In the genomic region with DNA sequence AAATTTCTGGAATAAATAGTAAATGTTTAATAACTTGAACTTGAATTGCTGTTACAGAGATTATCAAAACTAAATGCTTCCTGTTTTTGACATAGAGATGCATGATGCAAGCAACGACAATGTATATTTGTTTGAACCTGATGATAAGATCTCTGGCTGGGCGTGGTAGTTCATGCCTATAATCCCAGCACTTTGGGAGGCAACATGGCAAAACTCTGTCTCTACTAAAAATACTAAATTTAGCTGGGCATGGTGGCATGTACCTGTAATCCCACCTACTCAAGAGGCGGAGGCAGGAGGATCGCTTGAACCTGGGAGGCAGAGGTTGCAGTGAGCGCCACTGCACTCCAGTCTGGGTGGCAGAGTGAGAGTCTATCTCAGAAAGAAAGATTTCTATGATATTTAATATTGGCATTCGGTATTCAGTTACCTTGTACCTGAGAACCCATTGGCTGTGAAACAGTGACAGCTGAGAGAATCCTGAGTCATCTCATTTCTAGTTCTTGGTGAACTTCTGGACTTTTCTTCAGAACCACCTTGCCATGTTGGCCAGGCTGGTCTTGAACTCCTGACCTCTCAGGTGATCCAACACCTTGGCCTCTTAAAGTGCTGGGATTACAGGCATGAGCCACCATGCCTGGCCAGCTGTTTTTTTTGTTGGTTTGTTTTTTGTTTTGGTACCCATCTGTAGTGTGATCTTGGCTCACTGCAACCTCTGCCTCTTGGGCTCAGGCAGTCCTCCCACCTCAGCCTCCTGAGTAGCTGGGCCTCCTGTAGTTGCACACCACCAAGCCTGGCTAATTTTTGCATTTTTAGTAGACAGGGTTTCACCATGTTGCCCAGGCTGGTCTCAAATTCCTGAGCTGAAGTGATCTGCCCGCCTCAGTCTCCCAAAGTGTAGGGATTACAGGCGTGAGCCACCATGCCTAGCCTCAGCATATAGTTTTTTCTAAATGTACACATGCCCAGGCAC, we compare ENCODE assay signal across 15 cellular contexts. TPM values are rescaled to one million over a fixed set of nuclear protein-coding genes. Genes with fewer than 3 reads are reported as not detected.
DNase-seq lines count a peak whose midpoint lies in the region; ATAC-seq, FAIRE-seq and TF ChIP-seq lines count a peak whose summit lies in the region.
"Had no signal": no experiment of that assay in that cellular context is flagged by ENCODE, and none has a peak within 500 bp of the region (broad histone marks: within the 10 kb centered on the region; RNA-seq: fewer than 3 reads in every experiment).

No MANE protein-coding gene starts in this region.

- intact Hi-C loops in Caco-2 (cut with micrococcal nuclease; ENCODE audit: unreplicated experiment) = loop anchor here (10.0 kb wide), 1 partner anchor 635 kb away; no protein-coding TSS in a partner anchor
- intact Hi-C loops in ascending aorta (cut with DNase I) = loop anchor here (10.0 kb wide), 4 partner anchors 255 to 775 kb away; partner anchors contain the start of genes FBXW11 and STK10
- intact Hi-C loops in gastrocnemius medialis (cut with DNase I; ENCODE audit: low total_unique reads) = no loop called here

- no peak overlapping the region for H3K56ac ChIP-seq in H1 (replicated peaks; ENCODE audit: insufficient read length, low read depth, low read length)

- TF ChIP-seq CTCF in 22Rv1 (IDR thresholded peaks at IDR 0.05) = no peak
- TF ChIP-seq CTCF in Caco-2 (IDR thresholded peaks at IDR 0.05; ENCODE audit: insufficient read depth in 1 of 2, low read depth in 1 of 2, low read length in 1 of 2, severe bottlenecking in 1 of 2, unreplicated experiment in 1 of 2) = no peak
- TF ChIP-seq CTCF in H1 (IDR thresholded peaks at IDR 0.05; ENCODE audit: control extremely low read depth in 1 of 3, insufficient read depth in 1 of 3, low read depth in 1 of 3, low read length in 3 of 3) = no peak
- TF ChIP-seq CTCF in ascending aorta (IDR thresholded peaks at IDR 0.05) = no peak
- no peak for TF ChIP-seq CTCF in gastrocnemius medialis (IDR thresholded peaks at IDR 0.05 in 4 of 5, conservative IDR thresholded peaks at IDR 0.05 in 1 of 5)

- H3K9ac ChIP-seq in H1 (replicated peaks in 1 of 4; ENCODE audit: extremely low read depth in 1 of 4, low read depth in 3 of 4, low read length in 3 of 4) = no peak overlapping the region
- H3K9ac ChIP-seq: BLaER1 treated with 17β-estradiol and CSF1 and Interleukin-3, amounts not matched to agents 10 nM and 100 nM had no signal

- H2BK15ac ChIP-seq in H1 (ENCODE audit: low read length) = no peak overlapping the region

- H3K27ac ChIP-seq in 22Rv1 = peak overlapping the region; percentile 46
- no peak overlapping the region for H3K27ac ChIP-seq in H1 (ENCODE audit: low read depth, low read length)
- peak overlapping the region in 1 of 2 donors; percentile 47 for H3K27ac ChIP-seq in ascending aorta
- no peak overlapping the region for H3K27ac ChIP-seq in gastrocnemius medialis
- H3K27ac ChIP-seq: BLaER1 treated with 17β-estradiol and CSF1 and Interleukin-3, amounts not matched to agents 10 nM and 100 nM; hepatocyte; psoas muscle had no signal

- no peak overlapping the region for H2BK120ac ChIP-seq in H1 (replicated peaks; ENCODE audit: low read depth, low read length)

- H4K20me1 ChIP-seq in H1 (replicated peaks in 1 of 2; ENCODE audit: control insufficient read depth in 1 of 2, insufficient read depth in 2 of 2, low read length in 2 of 2) = peaks cover 29 to 35% of the 10 kb centered on the region in 2 experiments

- no peaks in the 10 kb centered on the region for H3K9me3 Mint-ChIP-seq in Caco-2 (ENCODE audit: unreplicated experiment)
- H3K9me3 Mint-ChIP-seq in T-helper 1 cell treated with Interleukin-12 subunit alpha and Interleukin-12 subunit beta and Interleukin-4 antibody, amounts not matched to agents 30 μg/mL and 1 μg/mL, for 36 hours = no peaks in the 10 kb centered on the region

- no peak overlapping the region for H2AK5ac ChIP-seq in H1 (ENCODE audit: low read depth, low read length)

- no peak overlapping the region for H3K14ac ChIP-seq in H1 (ENCODE audit: insufficient read length)

- no peak overlapping the region for H2BK20ac ChIP-seq in H1 (ENCODE audit: low read length)

- ATAC-seq in GM18868 (IDR thresholded peaks at IDR 0.05; ENCODE audit: unreplicated experiment) (no peak), gastrocnemius medialis (no peak)
- ATAC-seq: psoas muscle had no signal

- H3K18ac ChIP-seq in H1 (ENCODE audit: extremely low read depth, low read length) = no peak overlapping the region

- no peak overlapping the region for H3K23ac ChIP-seq in H1 (ENCODE audit: insufficient read length)

- CTCF ChIA-PET in Caco-2 (lab: Charles Lee) (no interaction called here), H1 (lab: Charles Lee; ENCODE audit: partially characterized antibody) (interaction anchor here (1.4 kb wide), 2 partner anchors 11 kb away, joined by 3 read pairs; no protein-coding TSS in a partner anchor)

- FAIRE-seq in H1 (lab: Jason Lieb, UNC) = no peak

- H3K4me2 ChIP-seq in H1 (ENCODE audit: insufficient read depth in 1 of 2, low read depth in 2 of 2, low read length in 2 of 2) = no peak overlapping the region
- H3K4me2 ChIP-seq: BLaER1 treated with 17β-estradiol and CSF1 and Interleukin-3, amounts not matched to agents 10 nM and 100 nM; hepatocyte had no signal

- no peaks in the 10 kb centered on the region for H3K23me2 ChIP-seq in H1 (ENCODE audit: low read depth, low read length)

- H3K36me3 Mint-ChIP-seq in Caco-2 (ENCODE audit: insufficient read depth, unreplicated experiment) = peaks cover 100% of the 10 kb centered on the region
- H3K36me3 Mint-ChIP-seq in T-helper 1 cell treated with Interleukin-12 subunit alpha and Interleukin-12 subunit beta and Interleukin-4 antibody, amounts not matched to agents 30 μg/mL and 1 μg/mL, for 36 hours (ENCODE audit: low read depth) = peaks cover 70% of the 10 kb centered on the region

- no peak for DNase-seq in Caco-2
- DNase-seq in H1 (ENCODE audit: low read depth in 1 of 2, low spot score in 2 of 2) = no peak
- DNase-seq in NCI-H1417 treated with DMSO at 0.1 percent for 48 hours (lab: John Stamatoyannopoulos, UW) = no peak
- no peak for DNase-seq in ascending aorta (ENCODE audit: low spot score in 2 of 2)
- DNase-seq in gastrocnemius medialis = no peak
- DNase-seq: aorta; cortex of kidney; NCI-H2171; NK-92 treated with Interleukin-12 subunit alpha and Interleukin-12 subunit beta, amount 100 ng/mL, for 24 hours; psoas muscle had no signal

- no peaks in the 10 kb centered on the region for H3K27me3 Mint-ChIP-seq in Caco-2 (ENCODE audit: insufficient read depth, unreplicated experiment)
- no peaks in the 10 kb centered on the region for H3K27me3 Mint-ChIP-seq in T-helper 1 cell treated with Interleukin-12 subunit alpha and Interleukin-12 subunit beta and Interleukin-4 antibody, amounts not matched to agents 30 μg/mL and 1 μg/mL, for 36 hours (ENCODE audit: low read depth)

- peak overlapping the region; percentile 25 for H3K27ac Mint-ChIP-seq in Caco-2 (ENCODE audit: unreplicated experiment)
- H3K27ac Mint-ChIP-seq in T-helper 1 cell treated with Interleukin-12 subunit alpha and Interleukin-12 subunit beta and Interleukin-4 antibody, amounts not matched to agents 30 μg/mL and 1 μg/mL, for 36 hours = no peak overlapping the region

- H3K27me3 ChIP-seq in Caco-2 (replicated peaks; ENCODE audit: control insufficient read depth, insufficient read depth, low read length) = no peaks in the 10 kb centered on the region
- no peaks in the 10 kb centered on the region for H3K27me3 ChIP-seq in H1 (replicated peaks in 1 of 4; ENCODE audit: control insufficient read depth in 3 of 4, extremely low read depth in 1 of 4, insufficient read depth in 3 of 4, low read length in 3 of 4)
- H3K27me3 ChIP-seq in ascending aorta = no peaks in the 10 kb centered on the region
- no peaks in the 10 kb centered on the region for H3K27me3 ChIP-seq in gastrocnemius medialis
- H3K27me3 ChIP-seq: BLaER1 treated with 17β-estradiol and CSF1 and Interleukin-3, amounts not matched to agents 10 nM and 100 nM; hepatocyte had no signal

- TF ChIP-seq EP300 in H1 (IDR thresholded peaks at IDR 0.05; ENCODE audit: borderline replicate concordance in 1 of 2, low read depth in 2 of 2, low read length in 2 of 2) = no peak

- H4K8ac ChIP-seq in H1 (ENCODE audit: extremely low read depth, insufficient read depth, low read length) = no peak overlapping the region

- no peak overlapping the region for H3K4me3 ChIP-seq in Caco-2 (ENCODE audit: low read depth, low read length)
- H3K4me3 ChIP-seq in H1 (ENCODE audit: extremely low read depth in 1 of 4, insufficient read depth in 2 of 4, low read depth in 3 of 4, low read length in 4 of 4) = no peak overlapping the region
- no peak overlapping the region for H3K4me3 ChIP-seq in ascending aorta
- H3K4me3 ChIP-seq in gastrocnemius medialis = no peak overlapping the region
- H3K4me3 ChIP-seq: BLaER1 treated with 17β-estradiol and CSF1 and Interleukin-3, amounts not matched to agents 10 nM and 100 nM; hepatocyte; psoas muscle had no signal

- H2BK5ac ChIP-seq in H1 (ENCODE audit: low read depth, low read length) = no peak overlapping the region

- H4K91ac ChIP-seq in H1 (replicated peaks; ENCODE audit: insufficient read length, low read length) = no peak overlapping the region

- no peaks in the 10 kb centered on the region; the same call in 1 of the 2 replicates for H3K79me1 ChIP-seq in H1 (ENCODE audit: low read depth, low read length)

- 89% methylated on average over 8 of the region's 8 CpGs; no CpG with 5 or more reads in 1 of the 2 experiments for WGBS in H1 (ENCODE audit: extremely low coverage in 1 of 2, insufficient coverage in 1 of 2, insufficient read length in 1 of 2, insufficient replicate concordance in 2 of 2, low coverage in 1 of 2, low lambda C conversion rate in 2 of 2, missing lambda C conversion rate in 1 of 2), 2 experiments

- no peak overlapping the region for H3K4ac ChIP-seq in H1 (replicated peaks; ENCODE audit: insufficient read length, low read depth, low read length)

- no peaks in the 10 kb centered on the region for H3K9me3 ChIP-seq in Caco-2
- H3K9me3 ChIP-seq in H1 (ENCODE audit: insufficient read depth in 2 of 2, low read depth in 1 of 2, low read length in 1 of 2) = no peaks in the 10 kb centered on the region
- no peaks in the 10 kb centered on the region for H3K9me3 ChIP-seq in ascending aorta
- H3K9me3 ChIP-seq in gastrocnemius medialis = no peaks in the 10 kb centered on the region
- H3K9me3 ChIP-seq: BLaER1 treated with 17β-estradiol and CSF1 and Interleukin-3, amounts not matched to agents 10 nM and 100 nM; psoas muscle had no signal

- no peak overlapping the region for H4K5ac ChIP-seq in H1 (ENCODE audit: insufficient read length, low read depth, low read length)

- peaks cover 15% of the 10 kb centered on the region for H3K4me1 Mint-ChIP-seq in Caco-2 (ENCODE audit: low read depth, unreplicated experiment)
- H3K4me1 Mint-ChIP-seq in T-helper 1 cell treated with Interleukin-12 subunit alpha and Interleukin-12 subunit beta and Interleukin-4 antibody, amounts not matched to agents 30 μg/mL and 1 μg/mL, for 36 hours (ENCODE audit: low read depth) = peaks cover 32% of the 10 kb centered on the region

- POLR2A ChIA-PET in Caco-2 (lab: Charles Lee) (no interaction called here), H1 (lab: Charles Lee; ENCODE audit: partially characterized antibody) (interaction anchor here (0.9 to 12.5 kb wide), 4 partner anchors 9 to 42 kb away, joined by 3 to 626 read pairs (median 4); partner anchors contain the start of genes FGF18 and NPM1)

- in situ Hi-C loops in gastrocnemius medialis (cut with MboI; ENCODE audit: low sequenced_read_pairs in 4 of 4) = loop anchor here (10.0 to 25.0 kb wide), 3 partner anchors 478 to 628 kb away; no protein-coding TSS in a partner anchor

- H3K4me3 Mint-ChIP-seq in Caco-2 (ENCODE audit: unreplicated experiment) = no peak overlapping the region
- peak overlapping the region; percentile 34 for H3K4me3 Mint-ChIP-seq in T-helper 1 cell treated with Interleukin-12 subunit alpha and Interleukin-12 subunit beta and Interleukin-4 antibody, amounts not matched to agents 30 μg/mL and 1 μg/mL, for 36 hours

- peaks cover 0 to 68% of the 10 kb centered on the region in 2 experiments; a peak in 2 of 4 replicates for H3K79me2 ChIP-seq in H1 (ENCODE audit: control insufficient read depth in 1 of 2, insufficient read depth in 2 of 2, low read length in 2 of 2)

- TF ChIP-seq POLR2A in H1 (IDR thresholded peaks at IDR 0.05; ENCODE audit: control extremely low read depth in 1 of 2, low read depth in 2 of 2, low read length in 2 of 2) = peak in 1 of 2 experiments; percentile 55; a peak in 2 of 3 replicates
- TF ChIP-seq POLR2A in gastrocnemius medialis (IDR thresholded peaks at IDR 0.05) = no peak

- H2AFZ ChIP-seq in H1 (ENCODE audit: low read length) = no peak overlapping the region
- H2AFZ ChIP-seq: hepatocyte had no signal

- BruUV-seq in Caco-2 (replicated peaks; lab: Mats Ljungman, UMichigan) = no TSS peak

- no peak for TF ChIP-seq RAD21 in H1 (IDR thresholded peaks at IDR 0.05 in 1 of 2, conservative IDR thresholded peaks at IDR 0.05 in 1 of 2; ENCODE audit: low read depth in 2 of 2, low read length in 2 of 2)

- H3K36me3 ChIP-seq in Caco-2 (ENCODE audit: control insufficient read depth, insufficient read depth, low read length) (peaks cover 2% of the 10 kb centered on the region), H1 (ENCODE audit: control insufficient read depth in 2 of 4, insufficient read depth in 4 of 4, low read length in 3 of 4) (peaks cover 37 to 88% (median 77%) of the 10 kb centered on the region in 4 experiments), ascending aorta (peaks cover 15 to 53% of the 10 kb centered on the region in 2 donors), gastrocnemius medialis (peaks cover 5 to 76% of the 10 kb centered on the region in 2 donors)

- H3K4me1 ChIP-seq in Caco-2 (no peaks in the 10 kb centered on the region; the same call in 1 of the 2 replicates), H1 (replicated peaks in 1 of 4; ENCODE audit: control insufficient read depth in 3 of 4, insufficient read depth in 4 of 4, low read length in 3 of 4) (no peaks in the 10 kb centered on the region), ascending aorta (peaks cover 0 to 23% of the 10 kb centered on the region in 2 donors), gastrocnemius medialis (no peaks in the 10 kb centered on the region)
- H3K4me1 ChIP-seq: psoas muscle had no signal

- no peak overlapping the region for H2BK12ac ChIP-seq in H1 (ENCODE audit: low read depth, low read length)

RNA-seq across cellular contexts. Expression of gene FGF18, which starts 10.0 kb away (rescaled TPM):
- total RNA-seq in Caco-2 (2022) (1.3 and 2.1 TPM in 2 replicates), ascending aorta (6.9 TPM), gastrocnemius medialis (under 1 TPM in 1 of 4 donors, not detected in 3; 0.20 TPM)
- 0.63 and 1.3 TPM in 2 replicates for total RNA-seq in H1 (2021; fragmentation: NEBNext Ultra II Directional; extraction: Animal tissue kit (Norgen Biotek cat#: 25700))
- 0.54 and 0.64 TPM in 2 replicates for polyA plus RNA-seq in H1 (2011; rRNA removed)
- polyA plus RNA-seq in H1 (2011; cell fraction: cytosol; rRNA removed) = 0.49 TPM
- 0.76 TPM for polyA plus RNA-seq in H1 (2011; cell fraction: nucleus; rRNA removed)
- polyA plus RNA-seq in H1 (2012, experiment 1 of 2) = 0.32 to 0.57 TPM (median 0.39 TPM) in 4 replicates
- polyA plus RNA-seq in H1 (2012, experiment 2 of 2) = 0.49 TPM
- polyA plus RNA-seq in H1 (2013, experiment 1 of 2) = 1.4 TPM
- polyA plus RNA-seq in H1 (2013, experiment 2 of 2) = 1.3 TPM
- 0.22 TPM in 1 of 2 replicates, not detected in the other for polyA minus RNA-seq in H1 (2011; rRNA and poly(A)+ RNA removed)
- 0.73 TPM for polyA minus RNA-seq in H1 (2011; cell fraction: cytosol; rRNA and poly(A)+ RNA removed)
- not detected for polyA minus RNA-seq in H1 (2011; cell fraction: nucleus; rRNA and poly(A)+ RNA removed)

RNA-seq across cellular contexts. Expression of gene NPM1, which starts 21.8 kb away (rescaled TPM):
- total RNA-seq in Caco-2 (2022) = 2,112 and 2,207 TPM in 2 replicates
- 4,042 and 4,211 TPM in 2 replicates for total RNA-seq in H1 (2021; fragmentation: NEBNext Ultra II Directional; extraction: Animal tissue kit (Norgen Biotek cat#: 25700))
- 2,182 and 2,865 TPM in 2 replicates for polyA plus RNA-seq in H1 (2011; rRNA removed)
- polyA plus RNA-seq in H1 (2011; cell fraction: cytosol; rRNA removed) = 2,969 TPM
- polyA plus RNA-seq in H1 (2011; cell fraction: nucleus; rRNA removed) = 1,346 TPM
- 3,982 to 7,380 TPM (median 6,139 TPM) in 4 replicates for polyA plus RNA-seq in H1 (2012, experiment 1 of 2)
- 312 TPM for polyA plus RNA-seq in H1 (2012, experiment 2 of 2)
- 3,410 TPM for polyA plus RNA-seq in H1 (2013, experiment 1 of 2)
- polyA plus RNA-seq in H1 (2013, experiment 2 of 2) = 3,424 TPM
- 2,157 and 2,667 TPM in 2 replicates for polyA minus RNA-seq in H1 (2011; rRNA and poly(A)+ RNA removed)
- 5,713 TPM for polyA minus RNA-seq in H1 (2011; cell fraction: cytosol; rRNA and poly(A)+ RNA removed)
- polyA minus RNA-seq in H1 (2011; cell fraction: nucleus; rRNA and poly(A)+ RNA removed) = 2,033 TPM
- 269 TPM for total RNA-seq in ascending aorta
- 100 to 1,000 TPM; 277 to 651 (median 413) TPM for total RNA-seq in gastrocnemius medialis
